ENCODE assay signal across 10 cellular contexts in the genomic region with DNA sequence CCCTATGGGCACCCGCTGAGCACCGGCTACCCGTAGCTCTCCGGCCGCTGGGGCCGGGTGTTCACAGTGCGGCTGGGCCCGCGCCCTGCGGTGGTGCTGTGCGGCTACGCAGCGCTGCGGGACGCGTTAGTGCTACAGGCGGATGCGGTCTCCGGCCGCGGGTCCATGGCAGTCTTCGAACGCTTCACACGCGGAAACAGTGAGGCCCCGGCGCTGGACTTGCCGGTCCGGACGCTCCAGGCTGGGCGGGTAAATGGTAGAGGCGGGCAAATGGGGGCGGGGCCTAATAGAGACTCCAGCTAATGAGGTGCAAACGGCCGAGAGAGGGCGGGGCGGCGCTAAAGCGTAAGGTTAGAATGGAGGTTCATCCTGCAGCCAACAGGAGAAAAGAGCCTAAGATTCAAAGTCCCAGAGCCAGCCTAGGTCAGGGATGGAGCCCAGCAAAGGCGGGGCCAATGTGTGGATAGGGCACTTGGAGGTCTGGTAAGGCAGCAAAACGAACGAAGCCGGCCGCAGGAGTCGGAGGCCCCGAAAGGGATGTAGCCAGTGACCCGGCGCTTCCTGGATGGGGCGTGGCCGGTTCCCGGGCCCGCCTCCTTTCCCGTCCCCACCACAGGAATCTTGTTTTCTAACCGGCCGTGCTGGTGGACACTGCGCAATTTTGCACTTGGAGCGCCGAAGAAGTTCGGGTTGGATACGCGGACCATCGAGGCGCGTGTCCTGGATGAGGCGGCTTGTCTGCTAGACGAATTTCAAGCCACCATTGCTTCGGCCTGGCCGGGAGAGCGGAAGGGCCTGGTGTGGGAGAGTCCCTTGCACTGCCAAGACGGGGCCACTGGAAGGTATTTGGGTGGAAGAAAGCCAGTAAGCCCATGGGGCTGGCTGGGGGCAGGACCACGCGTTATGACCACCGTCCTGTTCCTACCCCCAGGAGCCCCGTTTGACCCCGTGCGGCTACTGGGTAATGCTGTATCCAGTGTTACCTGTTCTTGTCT. TPM values are rescaled to one million over a fixed set of nuclear protein-coding genes. Genes with fewer than 3 reads are reported as not detected.
A peak's percentile ranks its signal among the peaks of the same experiment; 100 is the strongest.
DNase-seq lines count a peak whose midpoint lies in the region; ATAC-seq, FAIRE-seq and TF ChIP-seq lines count a peak whose summit lies in the region.
"Not testable (repeated sequence)": the region's sequence is repeated elsewhere in the genome, so short reads cannot be mapped to it uniquely, and the experiment has no call there.
"Had no signal": no experiment of that assay in that cellular context is flagged by ENCODE, and none has a peak within 500 bp of the region (broad histone marks: within the 10 kb centered on the region; RNA-seq: fewer than 3 reads in every experiment).

No MANE protein-coding gene starts in this region.

- H3K4me1 ChIP-seq in lung (ENCODE audit: control insufficient read depth in 2 of 2, insufficient read depth in 2 of 2, low read length in 2 of 2): not testable (repeated sequence)
- peaks cover 24% of the 10 kb centered on the region for H3K4me1 ChIP-seq in suprapubic skin

- H3K9me3 Mint-ChIP-seq in glutamatergic neuron (ENCODE audit: unreplicated experiment): not testable (repeated sequence)

- not testable (repeated sequence) for H3K36me3 Mint-ChIP-seq in glutamatergic neuron (ENCODE audit: unreplicated experiment)

- not testable (repeated sequence) for TF ChIP-seq POLR2A in suprapubic skin (IDR thresholded peaks at IDR 0.05)

- not testable (repeated sequence) for H3K9me3 ChIP-seq in lung (ENCODE audit: control insufficient read depth in 2 of 2, insufficient read depth in 1 of 2, low read length in 1 of 2); suprapubic skin

- H3K27ac Mint-ChIP-seq in glutamatergic neuron (ENCODE audit: unreplicated experiment): not testable (repeated sequence)

- DNase-seq in NCI-H82 (lab: John Stamatoyannopoulos, UW) (peak; percentile 39), activated T-cell treated with anti-CD3 and anti-CD28 coated beads for 24 hours (ENCODE audit: low read depth) (peak; percentile 27), glutamatergic neuron (peak; percentile 69), lung (ENCODE audit: low spot score) (peak; percentile 56), retina (peak; percentile 92), suprapubic skin (ENCODE audit: low spot score in 2 of 2) (peak in 1 of 2 donors; percentile 72)
- peak; percentile 24 for DNase-seq in central memory CD4-positive, alpha-beta T cell

- TF ChIP-seq CTCF in glutamatergic neuron (IDR thresholded peaks at IDR 0.05; ENCODE audit: partially characterized antibody, unreplicated experiment); lung (IDR thresholded peaks at IDR 0.05; ENCODE audit: control extremely low read depth, extremely low read depth); suprapubic skin (IDR thresholded peaks at IDR 0.05): not testable (repeated sequence)

- FAIRE-seq in G401.6 (lab: Jason Lieb, UNC): peak; percentile 95

- H3K36me3 ChIP-seq in lung (ENCODE audit: control insufficient read depth in 2 of 2, insufficient read depth in 2 of 2, low read length in 2 of 2); suprapubic skin: not testable (repeated sequence)

- H3K4me3 ChIP-seq in lung: peak overlapping the region; percentile 24
- peak overlapping the region; percentile 55 for H3K4me3 ChIP-seq in suprapubic skin

- H3K27me3 Mint-ChIP-seq in glutamatergic neuron (ENCODE audit: unreplicated experiment): not testable (repeated sequence)

- not testable (repeated sequence) for H3K27me3 ChIP-seq in lung (ENCODE audit: control insufficient read depth, insufficient read depth); suprapubic skin

- WGBS in lung, 2 donors: 10% methylated on average over 55 to 74 of the region's 76 CpGs
- 14% methylated on average over 33 of the region's 76 CpGs for WGBS in suprapubic skin

- peak; percentile 96 for ATAC-seq in lung (ENCODE audit: insufficient read depth, low FRiP score)

- H3K4me1 Mint-ChIP-seq in glutamatergic neuron (ENCODE audit: low read depth, unreplicated experiment): not testable (repeated sequence)

- peak overlapping the region; percentile 91 for H3K4me3 Mint-ChIP-seq in glutamatergic neuron (ENCODE audit: unreplicated experiment)

- H3K27ac ChIP-seq in lung (ENCODE audit: low read depth in 1 of 2, low read length in 1 of 2) (peak overlapping the region; percentile 41 to 85), suprapubic skin (peak overlapping the region; percentile 48)

- TF ChIP-seq EP300 in suprapubic skin (IDR thresholded peaks at IDR 0.05): not testable (repeated sequence)

RNA-seq across cellular contexts. Expression of gene CYP2F1, which starts 21.5 kb away (rescaled TPM):
- total RNA-seq in glutamatergic neuron (ENCODE audit: unreplicated experiment) (not detected), lung (10 to 100 TPM in 1 of 2 donors, under 1 TPM in 1; 0.85 to 16.4 TPM), suprapubic skin (not detected)
- 1 to 10 TPM; 2.9 to 10.0 TPM for polyA plus RNA-seq in lung
- total RNA-seq: SJCRH30 had no signal
- polyA plus RNA-seq: adipose tissue had no signal

RNA-seq across cellular contexts. Expression of gene CYP2A13, which starts 47.4 kb away (rescaled TPM):
- total RNA-seq in glutamatergic neuron (ENCODE audit: unreplicated experiment) (not detected), lung (1 to 10 TPM in 1 of 2 donors, under 1 TPM in 1; 0.23 to 1.3 TPM), suprapubic skin (not detected)
- polyA plus RNA-seq in lung: under 1 TPM; 0.18 to 0.33 TPM
- total RNA-seq: SJCRH30 had no signal
- polyA plus RNA-seq: adipose tissue had no signal

RNA-seq across cellular contexts. Expression of gene CYP2S1, which starts 57.3 kb away (rescaled TPM):
- total RNA-seq in glutamatergic neuron (ENCODE audit: unreplicated experiment): 6.0 TPM
- total RNA-seq in lung: 10 to 100 TPM in 1 of 2 donors, 1 to 10 TPM in 1; 9.7 to 13.2 TPM
- 1 to 10 TPM; 5.2 to 5.4 TPM for polyA plus RNA-seq in lung
- total RNA-seq in suprapubic skin: 1 to 10 TPM; 1.8 to 6.5 (median 2.5) TPM
- total RNA-seq: SJCRH30 had no signal
